In genomic region chr11:96696736-96697135, GRCh38 we compare ENCODE assay signal across 2 cellular contexts.
TF ChIP-seq lines count a peak whose summit lies in the region.

No MANE protein-coding gene starts in this region.

TF ChIP-seq in GM23338, 12 proteins besides CTCF, POLR2A, EP300 and RAD21:
- TF ChIP-seq REST (IDR thresholded peaks at IDR 0.05; ENCODE audit: unreplicated experiment) (no peak), ETS1 (IDR thresholded peaks at IDR 0.05) (no peak), JUNB (IDR thresholded peaks at IDR 0.05; ENCODE audit: unreplicated experiment) (no peak), CREB1 (CRISPR knock-in tag; IDR thresholded peaks at IDR 0.05; ENCODE audit: low read depth) (no peak), ZNF331 (CRISPR knock-in tag; IDR thresholded peaks at IDR 0.05; ENCODE audit: low read depth) (no peak), POLR2AphosphoS5 (IDR thresholded peaks at IDR 0.05; ENCODE audit: low read depth) (peak; percentile 34; the same call in 1 of the 2 replicates), EZH2phosphoT487 (IDR thresholded peaks at IDR 0.05; ENCODE audit: unreplicated experiment) (no peak), EZH2 (IDR thresholded peaks at IDR 0.05; ENCODE audit: low read depth, unreplicated experiment) (no peak), ZNF114 (CRISPR knock-in tag; IDR thresholded peaks at IDR 0.05) (no peak), STAT1 (IDR thresholded peaks at IDR 0.05; ENCODE audit: unreplicated experiment) (no peak), ZNF462 (CRISPR knock-in tag; IDR thresholded peaks at IDR 0.05) (no peak), NANOG (IDR thresholded peaks at IDR 0.05; ENCODE audit: borderline replicate concordance) (peak; percentile 62; the same call in 1 of the 2 replicates)

TF ChIP-seq in H1, 55 proteins besides CTCF, POLR2A, EP300 and RAD21:
- TF ChIP-seq SRF (IDR thresholded peaks at IDR 0.05; ENCODE audit: low read depth, low read length) (no peak), JUND (IDR thresholded peaks at IDR 0.05; ENCODE audit: low read length) (no peak), GTF2F1 (IDR thresholded peaks at IDR 0.05; ENCODE audit: borderline replicate concordance, low read depth, low read length) (no peak), CBX5 (IDR thresholded peaks at IDR 0.05; ENCODE audit: low read depth, low read length) (no peak), TBP (IDR thresholded peaks at IDR 0.05; ENCODE audit: low read depth, low read length) (no peak), FOSL1 (IDR thresholded peaks at IDR 0.05; ENCODE audit: insufficient read depth, low read depth, low read length) (no peak), BACH1 (IDR thresholded peaks at IDR 0.05; ENCODE audit: low read length) (no peak), NRF1 (IDR thresholded peaks at IDR 0.05; ENCODE audit: low read depth, low read length) (no peak), BCL11A (IDR thresholded peaks at IDR 0.05; ENCODE audit: low read depth in 2 of 2, low read length in 2 of 2) (no peak), EGR1 (IDR thresholded peaks at IDR 0.05; ENCODE audit: borderline replicate concordance, low read depth, low read length) (no peak), ATF3 (IDR thresholded peaks at IDR 0.05; ENCODE audit: insufficient read depth, low read depth, low read length) (no peak), SIX5 (IDR thresholded peaks at IDR 0.05; ENCODE audit: low read depth, low read length) (no peak), CREB1 (IDR thresholded peaks at IDR 0.05) (no peak), ZNF274 (IDR thresholded peaks at IDR 0.05; ENCODE audit: borderline replicate concordance, extremely low read depth, low read length) (no peak), SP4 (IDR thresholded peaks at IDR 0.05; ENCODE audit: low read length) (no peak), TAF1 (IDR thresholded peaks at IDR 0.05; ENCODE audit: low read depth, low read length) (no peak), SP1 (IDR thresholded peaks at IDR 0.05; ENCODE audit: low read depth, low read length) (no peak), CTBP2 (IDR thresholded peaks at IDR 0.05; ENCODE audit: borderline replicate concordance, insufficient read depth, insufficient read length, low read length) (no peak), BRCA1 (IDR thresholded peaks at IDR 0.05; ENCODE audit: low read depth, low read length) (no peak), MAX (IDR thresholded peaks at IDR 0.05) (no peak)
